Comparison of ENCODE assay signal across 17 cellular contexts in the genomic region with DNA sequence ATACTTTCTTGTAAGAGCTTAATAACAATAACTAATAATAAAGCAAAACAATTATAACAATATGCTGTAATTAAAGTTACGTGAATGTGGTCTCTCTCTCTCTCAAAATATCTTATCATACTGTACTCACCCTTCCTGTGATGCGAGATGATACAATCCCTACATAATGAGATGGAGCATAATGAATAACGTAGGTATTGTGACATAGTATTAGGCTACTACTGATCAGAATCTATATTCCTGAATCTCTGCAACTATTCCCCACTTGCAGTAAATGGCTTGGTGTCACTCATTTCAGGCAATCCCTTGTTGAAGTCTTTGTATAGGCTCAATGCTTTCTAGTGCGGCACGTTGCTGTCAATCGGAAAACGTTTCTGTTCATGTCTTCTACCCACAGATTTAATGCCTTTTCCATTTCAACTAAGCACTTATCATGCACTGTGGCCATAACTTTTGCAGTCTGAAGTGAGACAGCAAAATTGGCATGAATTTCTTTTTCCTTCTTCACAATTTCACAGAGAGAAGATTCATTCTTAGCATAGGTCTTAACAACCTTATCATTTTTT. TPM values are rescaled to one million over a fixed set of nuclear protein-coding genes. Genes with fewer than 3 reads are reported as not detected.
"Had no signal": no experiment of that assay in that cellular context is flagged by ENCODE, and none has a peak within 500 bp of the region (broad histone marks: within the 10 kb centered on the region; RNA-seq: fewer than 3 reads in every experiment).

No MANE protein-coding gene starts in this region.

- H3K27ac ChIP-seq: coronary artery, gastroesophageal sphincter, heart right ventricle, pancreas, right lobe of liver had no signal

- FAIRE-seq: pancreas had no signal

- H3K36me3 Mint-ChIP-seq: immature natural killer cell; memory B cell; naive thymus-derived CD4-positive, alpha-beta T cell had no signal

- H3K27me3 Mint-ChIP-seq: memory B cell; stimulated activated naive B cell treated with anti-CD40 and anti-IgM and Interleukin-4, amounts not matched to agents 10 μg/mL and 1 μg/mL and 100 μg/mL, for 72 hours had no signal

- H3K4me1 Mint-ChIP-seq: immature natural killer cell had no signal

- DNase-seq: activated CD4-positive, alpha-beta memory T cell treated with anti-CD3 and anti-CD28 coated beads, Interleukin-2, amount 10 ng/mL, durations not matched to agents 7 days and 5 days; activated CD4-positive, alpha-beta T cell treated with anti-CD3 and anti-CD28 coated beads for 48 hours; activated CD4-positive, CD25-positive, alpha-beta regulatory T cell; activated naive CD4-positive, alpha-beta T cell treated with anti-CD3 and anti-CD28 coated beads for 36 hours; activated T-cell treated with anti-CD3 and anti-CD28 coated beads, Interleukin-2, amount 50 U/mL, for 24 hours; heart right ventricle; immature natural killer cell; mucosa of descending colon; naive thymus-derived CD4-positive, alpha-beta T cell; pancreas; right lobe of liver; stimulated activated naive B cell treated with anti-CD40 and anti-IgM and Interleukin-4, amounts not matched to agents 10 μg/mL and 1 μg/mL and 100 μg/mL, for 72 hours had no signal

- H3K9me3 ChIP-seq: gastroesophageal sphincter, heart right ventricle, mucosa of descending colon, pancreas, right lobe of liver had no signal

- H3K27me3 ChIP-seq: gastroesophageal sphincter, heart right ventricle, right lobe of liver had no signal

- H3K4me3 ChIP-seq: coronary artery, gastroesophageal sphincter, mucosa of descending colon, pancreas, right lobe of liver had no signal

- H3K4me1 ChIP-seq: gastroesophageal sphincter, pancreas, right lobe of liver had no signal

- H3K4me3 Mint-ChIP-seq: activated CD4-positive, alpha-beta memory T cell treated with anti-CD3 and anti-CD28 coated beads, Interleukin-2, amount 10 ng/mL, durations not matched to agents 7 days and 5 days; activated naive CD4-positive, alpha-beta T cell treated with anti-CD3 and anti-CD28 coated beads for 36 hours; activated T-cell treated with anti-CD3 and anti-CD28 coated beads, Interleukin-2, amount 50 U/mL, for 24 hours; immature natural killer cell; memory B cell; naive thymus-derived CD4-positive, alpha-beta T cell; stimulated activated naive B cell treated with anti-CD40 and anti-IgM and Interleukin-4, amounts not matched to agents 10 μg/mL and 1 μg/mL and 100 μg/mL, for 72 hours had no signal

- H3K36me3 ChIP-seq: gastroesophageal sphincter, heart right ventricle, pancreas, right lobe of liver had no signal

- H3K27ac Mint-ChIP-seq: activated CD4-positive, alpha-beta memory T cell treated with anti-CD3 and anti-CD28 coated beads, Interleukin-2, amount 10 ng/mL, durations not matched to agents 7 days and 5 days; activated naive CD4-positive, alpha-beta T cell treated with anti-CD3 and anti-CD28 coated beads for 36 hours; activated T-cell treated with anti-CD3 and anti-CD28 coated beads, Interleukin-2, amount 50 U/mL, for 24 hours; activated T-helper 2 cell treated with anti-CD3 and anti-CD28 coated beads, Interferon-gamma antibody, Interleukin-2, Interleukin-4, amounts not matched to agents 10 μg/mL and 5 μg/mL and 100 μg/mL, durations not matched to agents 14 hours and 24 hours and 36 hours; immature natural killer cell; memory B cell; stimulated activated naive B cell treated with anti-CD40 and anti-IgM and Interleukin-4, amounts not matched to agents 10 μg/mL and 1 μg/mL and 100 μg/mL, for 72 hours had no signal

- H3K9me3 Mint-ChIP-seq: activated CD4-positive, alpha-beta memory T cell treated with anti-CD3 and anti-CD28 coated beads, Interleukin-2, amount 10 ng/mL, durations not matched to agents 7 days and 5 days; activated naive CD4-positive, alpha-beta T cell treated with anti-CD3 and anti-CD28 coated beads for 36 hours; activated T-cell treated with anti-CD3 and anti-CD28 coated beads, Interleukin-2, amount 50 U/mL, for 24 hours; activated T-helper 2 cell treated with anti-CD3 and anti-CD28 coated beads, Interferon-gamma antibody, Interleukin-2, Interleukin-4, amounts not matched to agents 10 μg/mL and 5 μg/mL and 100 μg/mL, durations not matched to agents 14 hours and 24 hours and 36 hours; immature natural killer cell; memory B cell; naive thymus-derived CD4-positive, alpha-beta T cell; stimulated activated naive B cell treated with anti-CD40 and anti-IgM and Interleukin-4, amounts not matched to agents 10 μg/mL and 1 μg/mL and 100 μg/mL, for 72 hours had no signal

RNA-seq across cellular contexts. Expression of a gene that starts 32.3 kb away (rescaled TPM):
- total RNA-seq: activated CD4-positive, alpha-beta memory T cell treated with anti-CD3 and anti-CD28 coated beads, Interleukin-2, amount 10 ng/mL, durations not matched to agents 7 days and 5 days; activated naive CD4-positive, alpha-beta T cell treated with anti-CD3 and anti-CD28 coated beads for 36 hours; activated T-helper 2 cell treated with anti-CD3 and anti-CD28 coated beads, Interferon-gamma antibody, Interleukin-2, Interleukin-4, amounts not matched to agents 10 μg/mL and 5 μg/mL and 100 μg/mL, durations not matched to agents 14 hours and 24 hours and 36 hours; naive thymus-derived CD4-positive, alpha-beta T cell; T-helper 2 cell treated with Interferon-gamma antibody and Interleukin-4, amounts not matched to agents 100 ng/mL and 5 ng/mL, for 36 hours had no signal
- polyA plus RNA-seq: immature natural killer cell; naive thymus-derived CD4-positive, alpha-beta T cell had no signal
